In the genomic region with DNA sequence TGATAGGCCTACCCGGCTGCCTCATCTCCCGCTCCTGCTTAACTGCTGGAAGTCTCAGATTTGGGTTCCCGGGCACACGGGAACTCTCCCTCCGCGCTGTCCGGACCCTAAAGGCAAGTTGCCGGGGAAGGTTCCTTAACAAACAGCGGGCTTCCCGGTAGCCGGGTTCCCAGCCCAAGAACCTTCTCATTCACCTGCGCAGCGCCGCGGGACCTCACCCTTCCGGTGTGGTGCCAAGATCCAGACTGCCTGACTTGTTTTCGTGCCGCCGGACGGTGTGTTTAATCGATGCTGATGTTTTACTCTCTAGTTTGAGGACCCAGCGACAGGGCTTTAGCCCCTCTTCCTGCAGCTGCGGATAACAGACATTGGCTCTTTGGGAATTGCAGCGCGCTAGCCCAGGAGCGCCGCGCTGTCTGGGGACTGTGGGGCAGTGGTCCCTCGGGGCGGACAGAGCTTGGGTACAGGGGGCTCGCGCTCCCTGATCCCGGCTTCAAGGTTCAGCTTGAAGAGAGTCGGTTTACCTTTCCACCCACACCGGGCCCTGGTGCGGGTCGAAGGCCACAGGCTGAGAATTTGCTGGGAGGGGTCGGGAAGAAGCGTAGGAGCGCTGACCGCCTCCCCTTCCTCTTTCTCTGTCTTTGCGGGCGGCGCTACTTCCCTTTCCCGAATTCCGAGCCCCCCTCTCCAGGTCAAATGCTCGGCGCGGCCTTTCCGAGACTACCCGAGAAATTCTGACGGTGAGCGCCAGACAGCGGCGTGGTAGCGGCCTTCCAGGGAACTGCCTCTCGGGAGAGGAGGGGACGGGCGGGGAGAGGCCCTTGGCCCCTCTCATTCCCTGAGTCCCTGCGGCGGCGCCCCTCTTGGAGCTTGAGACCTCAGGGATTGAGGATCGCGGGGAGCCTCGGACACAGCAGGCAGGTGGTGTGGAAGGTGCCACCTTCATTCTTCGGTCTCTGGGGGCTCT, we compare ENCODE assay signal across 1 cellular context.
TF ChIP-seq lines count a peak whose summit lies in the region.

No MANE protein-coding gene starts in this region.

TF ChIP-seq in HepG2, 621 proteins besides CTCF, POLR2A, EP300 and RAD21 (continued from another document):
- TF ChIP-seq, protein P1, sequence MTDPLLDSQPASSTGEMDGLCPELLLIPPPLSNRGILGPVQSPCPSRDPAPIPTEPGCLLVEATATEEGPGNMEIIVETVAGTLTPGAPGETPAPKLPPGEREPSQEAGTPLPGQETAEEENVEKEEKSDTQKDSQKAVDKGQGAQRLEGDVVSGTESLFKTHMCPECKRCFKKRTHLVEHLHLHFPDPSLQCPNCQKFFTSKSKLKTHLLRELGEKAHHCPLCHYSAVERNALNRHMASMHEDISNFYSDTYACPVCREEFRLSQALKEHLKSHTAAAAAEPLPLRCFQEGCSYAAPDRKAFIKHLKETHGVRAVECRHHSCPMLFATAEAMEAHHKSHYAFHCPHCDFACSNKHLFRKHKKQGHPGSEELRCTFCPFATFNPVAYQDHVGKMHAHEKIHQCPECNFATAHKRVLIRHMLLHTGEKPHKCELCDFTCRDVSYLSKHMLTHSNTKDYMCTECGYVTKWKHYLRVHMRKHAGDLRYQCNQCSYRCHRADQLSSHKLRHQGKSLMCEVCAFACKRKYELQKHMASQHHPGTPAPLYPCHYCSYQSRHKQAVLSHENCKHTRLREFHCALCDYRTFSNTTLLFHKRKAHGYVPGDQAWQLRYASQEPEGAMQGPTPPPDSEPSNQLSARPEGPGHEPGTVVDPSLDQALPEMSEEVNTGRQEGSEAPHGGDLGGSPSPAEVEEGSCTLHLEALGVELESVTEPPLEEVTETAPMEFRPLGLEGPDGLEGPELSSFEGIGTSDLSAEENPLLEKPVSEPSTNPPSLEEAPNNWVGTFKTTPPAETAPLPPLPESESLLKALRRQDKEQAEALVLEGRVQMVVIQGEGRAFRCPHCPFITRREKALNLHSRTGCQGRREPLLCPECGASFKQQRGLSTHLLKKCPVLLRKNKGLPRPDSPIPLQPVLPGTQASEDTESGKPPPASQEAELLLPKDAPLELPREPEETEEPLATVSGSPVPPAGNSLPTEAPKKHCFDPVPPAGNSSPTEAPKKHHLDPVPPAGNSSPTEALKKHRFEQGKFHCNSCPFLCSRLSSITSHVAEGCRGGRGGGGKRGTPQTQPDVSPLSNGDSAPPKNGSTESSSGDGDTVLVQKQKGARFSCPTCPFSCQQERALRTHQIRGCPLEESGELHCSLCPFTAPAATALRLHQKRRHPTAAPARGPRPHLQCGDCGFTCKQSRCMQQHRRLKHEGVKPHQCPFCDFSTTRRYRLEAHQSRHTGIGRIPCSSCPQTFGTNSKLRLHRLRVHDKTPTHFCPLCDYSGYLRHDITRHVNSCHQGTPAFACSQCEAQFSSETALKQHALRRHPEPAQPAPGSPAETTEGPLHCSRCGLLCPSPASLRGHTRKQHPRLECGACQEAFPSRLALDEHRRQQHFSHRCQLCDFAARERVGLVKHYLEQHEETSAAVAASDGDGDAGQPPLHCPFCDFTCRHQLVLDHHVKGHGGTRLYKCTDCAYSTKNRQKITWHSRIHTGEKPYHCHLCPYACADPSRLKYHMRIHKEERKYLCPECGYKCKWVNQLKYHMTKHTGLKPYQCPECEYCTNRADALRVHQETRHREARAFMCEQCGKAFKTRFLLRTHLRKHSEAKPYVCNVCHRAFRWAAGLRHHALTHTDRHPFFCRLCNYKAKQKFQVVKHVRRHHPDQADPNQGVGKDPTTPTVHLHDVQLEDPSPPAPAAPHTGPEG (CRISPR knock-in tag; IDR thresholded peaks at IDR 0.05) = no peak
- TF ChIP-seq, protein P2, sequence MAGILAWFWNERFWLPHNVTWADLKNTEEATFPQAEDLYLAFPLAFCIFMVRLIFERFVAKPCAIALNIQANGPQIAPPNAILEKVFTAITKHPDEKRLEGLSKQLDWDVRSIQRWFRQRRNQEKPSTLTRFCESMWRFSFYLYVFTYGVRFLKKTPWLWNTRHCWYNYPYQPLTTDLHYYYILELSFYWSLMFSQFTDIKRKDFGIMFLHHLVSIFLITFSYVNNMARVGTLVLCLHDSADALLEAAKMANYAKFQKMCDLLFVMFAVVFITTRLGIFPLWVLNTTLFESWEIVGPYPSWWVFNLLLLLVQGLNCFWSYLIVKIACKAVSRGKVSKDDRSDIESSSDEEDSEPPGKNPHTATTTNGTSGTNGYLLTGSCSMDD (CRISPR knock-in tag; IDR thresholded peaks at IDR 0.05) = no peak
- TF ChIP-seq ZFP36L1 (CRISPR knock-in tag; IDR thresholded peaks at IDR 0.05) (no peak), FOXC1 (CRISPR knock-in tag; IDR thresholded peaks at IDR 0.05; ENCODE audit: borderline replicate concordance) (no peak), HNRNPH1 (optimal IDR thresholded peaks at IDR 0.05; ENCODE audit: low read depth, low read length) (no peak), ZFP37 (CRISPR knock-in tag; IDR thresholded peaks at IDR 0.05; ENCODE audit: borderline replicate concordance) (no peak), ZNF382 (CRISPR knock-in tag; IDR thresholded peaks at IDR 0.05; ENCODE audit: borderline replicate concordance) (no peak), ZNF761 (CRISPR knock-in tag; conservative IDR thresholded peaks at IDR 0.05) (no peak), SIN3B (IDR thresholded peaks at IDR 0.05; ENCODE audit: low read length) (no peak), HNF4A (CRISPR knock-in tag; IDR thresholded peaks at IDR 0.05) (peak; percentile 28), PHF5A (CRISPR knock-in tag; IDR thresholded peaks at IDR 0.05; ENCODE audit: low read depth, unreplicated experiment) (no peak), MYNN (CRISPR knock-in tag; IDR thresholded peaks at IDR 0.05; ENCODE audit: low read depth) (no peak), ZIK1 (CRISPR knock-in tag; IDR thresholded peaks at IDR 0.05; ENCODE audit: borderline replicate concordance, low read depth) (no peak), ZNF337 (CRISPR knock-in tag; IDR thresholded peaks at IDR 0.05; ENCODE audit: borderline replicate concordance, low read depth) (no peak), ZNF232 (CRISPR knock-in tag; IDR thresholded peaks at IDR 0.05; ENCODE audit: borderline replicate concordance) (no peak), ESRRA (CRISPR knock-in tag; IDR thresholded peaks at IDR 0.05; ENCODE audit: low read depth) (no peak), NCOA1 (CRISPR knock-in tag; IDR thresholded peaks at IDR 0.05) (no peak), ARNT2 (CRISPR knock-in tag; IDR thresholded peaks at IDR 0.05; ENCODE audit: low read depth) (no peak), BCL6 (CRISPR knock-in tag; IDR thresholded peaks at IDR 0.05) (0 out of 2 replicates have a peak, but pooled peaks have one; percentile 12), ZKSCAN8 (CRISPR knock-in tag; IDR thresholded peaks at IDR 0.05; ENCODE audit: borderline replicate concordance) (no peak), HHEX (CRISPR knock-in tag; IDR thresholded peaks at IDR 0.05) (no peak), ZNF766 (CRISPR knock-in tag; IDR thresholded peaks at IDR 0.05; ENCODE audit: borderline replicate concordance) (no peak), ZNF713 (CRISPR knock-in tag; IDR thresholded peaks at IDR 0.05) (no peak), NFE2L1 (CRISPR knock-in tag; IDR thresholded peaks at IDR 0.05; ENCODE audit: borderline replicate concordance) (0 out of 2 replicates have a peak, but pooled peaks have one; percentile 41)
- TF ChIP-seq, protein P3, sequence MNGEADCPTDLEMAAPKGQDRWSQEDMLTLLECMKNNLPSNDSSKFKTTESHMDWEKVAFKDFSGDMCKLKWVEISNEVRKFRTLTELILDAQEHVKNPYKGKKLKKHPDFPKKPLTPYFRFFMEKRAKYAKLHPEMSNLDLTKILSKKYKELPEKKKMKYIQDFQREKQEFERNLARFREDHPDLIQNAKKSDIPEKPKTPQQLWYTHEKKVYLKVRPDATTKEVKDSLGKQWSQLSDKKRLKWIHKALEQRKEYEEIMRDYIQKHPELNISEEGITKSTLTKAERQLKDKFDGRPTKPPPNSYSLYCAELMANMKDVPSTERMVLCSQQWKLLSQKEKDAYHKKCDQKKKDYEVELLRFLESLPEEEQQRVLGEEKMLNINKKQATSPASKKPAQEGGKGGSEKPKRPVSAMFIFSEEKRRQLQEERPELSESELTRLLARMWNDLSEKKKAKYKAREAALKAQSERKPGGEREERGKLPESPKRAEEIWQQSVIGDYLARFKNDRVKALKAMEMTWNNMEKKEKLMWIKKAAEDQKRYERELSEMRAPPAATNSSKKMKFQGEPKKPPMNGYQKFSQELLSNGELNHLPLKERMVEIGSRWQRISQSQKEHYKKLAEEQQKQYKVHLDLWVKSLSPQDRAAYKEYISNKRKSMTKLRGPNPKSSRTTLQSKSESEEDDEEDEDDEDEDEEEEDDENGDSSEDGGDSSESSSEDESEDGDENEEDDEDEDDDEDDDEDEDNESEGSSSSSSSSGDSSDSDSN (CRISPR knock-in tag; IDR thresholded peaks at IDR 0.05) = peak; percentile 34; the same call in 1 of the 2 replicates
